14 cellular contexts compared by ENCODE assay signal in genomic region chr7:145082366-145083240, GRCh38.
DNase-seq lines count a peak whose midpoint lies in the region; ATAC-seq and TF ChIP-seq lines count a peak whose summit lies in the region.
"Had no signal": no experiment of that assay in that cellular context is flagged by ENCODE, and none has a peak within 500 bp of the region (broad histone marks: within the 10 kb centered on the region; RNA-seq: fewer than 3 reads in every experiment).

No MANE protein-coding gene starts in this region.

- H3K27me3 Mint-ChIP-seq in stimulated activated memory B cell treated with anti-CD40 and anti-IgM and Interleukin-4, amounts not matched to agents 10 μg/mL and 1 μg/mL and 100 μg/mL, for 72 hours: no peaks in the 10 kb centered on the region

- H3K9ac ChIP-seq in PC-3 (ENCODE audit: low read length): no peak overlapping the region

- no peak for TF ChIP-seq CTCF in PC-3 (conservative IDR thresholded peaks at IDR 0.05; ENCODE audit: low read depth, low read length)

- no peak overlapping the region for H3K4me3 ChIP-seq in PC-3 (ENCODE audit: low read length)

- H3K4me1 Mint-ChIP-seq in stimulated activated memory B cell treated with anti-CD40 and anti-IgM and Interleukin-4, amounts not matched to agents 10 μg/mL and 1 μg/mL and 100 μg/mL, for 72 hours: no peaks in the 10 kb centered on the region
- H3K4me1 Mint-ChIP-seq: activated CD8-positive, alpha-beta memory T cell treated with anti-CD3 and anti-CD28 coated beads, Interleukin-2, amount 10 ng/mL, durations not matched to agents 7 days and 5 days had no signal

- POLR2A ChIA-PET in PC-3 (lab: Charles Lee; ENCODE audit: unreplicated experiment): no interaction called here
- POLR2A ChIA-PET in HEK293T (lab: Yijun Ruan, JAX): no interaction called here

- H3K9me2 ChIP-seq in PC-3 (replicated peaks; ENCODE audit: low read length): no peaks in the 10 kb centered on the region

- 0 out of 2 replicates have a peak overlapping the region, but pooled peaks have one; percentile 10 for H2AFZ ChIP-seq in PC-3 (ENCODE audit: low read length)

- ATAC-seq in PC-3 (no peak), GM21528 (IDR thresholded peaks at IDR 0.05; ENCODE audit: low FRiP score, unreplicated experiment) (no peak)
- peak; percentile 8 for ATAC-seq in stimulated activated memory B cell treated with anti-CD40 and anti-IgM and Interleukin-4, amounts not matched to agents 10 μg/mL and 1 μg/mL and 100 μg/mL, for 72 hours
- ATAC-seq: activated CD8-positive, alpha-beta memory T cell treated with anti-CD3 and anti-CD28 coated beads, Interleukin-2, amount 10 ng/mL, durations not matched to agents 7 days and 5 days had no signal

- peaks cover 3% of the 10 kb centered on the region for H3K9me3 Mint-ChIP-seq in stimulated activated memory B cell treated with anti-CD40 and anti-IgM and Interleukin-4, amounts not matched to agents 10 μg/mL and 1 μg/mL and 100 μg/mL, for 72 hours
- H3K9me3 Mint-ChIP-seq: nephron progenitor cell; T-helper 2 cell treated with Interferon-gamma antibody and Interleukin-4, amounts not matched to agents 5 μg/mL and 100 μg/mL, for 36 hours had no signal

- no peaks in the 10 kb centered on the region for H3K79me2 ChIP-seq in PC-3 (ENCODE audit: low read length)

- intact Hi-C loops in PC-3 (cut with micrococcal nuclease): no loop called here

- H3K36me3 ChIP-seq in PC-3 (ENCODE audit: low read depth, low read length): no peaks in the 10 kb centered on the region

- no peak overlapping the region for H3K27ac Mint-ChIP-seq in stimulated activated memory B cell treated with anti-CD40 and anti-IgM and Interleukin-4, amounts not matched to agents 10 μg/mL and 1 μg/mL and 100 μg/mL, for 72 hours
- H3K27ac Mint-ChIP-seq: T-helper 2 cell treated with Interferon-gamma antibody and Interleukin-4, amounts not matched to agents 5 μg/mL and 100 μg/mL, for 36 hours had no signal

- no TSS peak for BruUV-seq in PC-3 (replicated peaks; lab: Mats Ljungman, UMichigan)

- H3K27ac ChIP-seq in PC-3 (ENCODE audit: low read length): no peak overlapping the region
- H3K27ac ChIP-seq: 22Rv1 had no signal

- H4K20me1 ChIP-seq in PC-3 (ENCODE audit: low read length): no peaks in the 10 kb centered on the region

- peaks cover 16% of the 10 kb centered on the region; the same call in 1 of the 2 replicates for H3K27me3 ChIP-seq in PC-3 (ENCODE audit: low read length)

- H3K36me3 Mint-ChIP-seq in stimulated activated memory B cell treated with anti-CD40 and anti-IgM and Interleukin-4, amounts not matched to agents 10 μg/mL and 1 μg/mL and 100 μg/mL, for 72 hours: no peaks in the 10 kb centered on the region
- H3K36me3 Mint-ChIP-seq: activated CD8-positive, alpha-beta memory T cell treated with anti-CD3 and anti-CD28 coated beads, Interleukin-2, amount 10 ng/mL, durations not matched to agents 7 days and 5 days had no signal

- CTCF ChIA-PET in PC-3 (lab: Charles Lee) (no interaction called here), HEK293T (lab: Yijun Ruan, JAX) (no interaction called here)

- H3K4me1 ChIP-seq in PC-3 (ENCODE audit: insufficient read depth, low read length): no peaks in the 10 kb centered on the region

- no peaks in the 10 kb centered on the region for H3K9me3 ChIP-seq in PC-3 (ENCODE audit: low read length)

- DNase-seq in DMS53 (lab: John Stamatoyannopoulos, UW) (peak; percentile 12), DMS53 treated with DMSO at 0.1 percent for 48 hours (lab: John Stamatoyannopoulos, UW; ENCODE audit: unreplicated experiment) (no peak), NAMALWA (ENCODE audit: low spot score) (peak; percentile 35), PC-3 (no peak), HEK293T (ENCODE audit: extremely low spot score) (no peak)
- no peak for DNase-seq in stimulated activated CD4-positive, alpha-beta T cell treated with anti-CD3 and anti-CD28 coated beads, Interleukin-4, amount 100 ng/mL, for 24 hours
- DNase-seq: activated CD8-positive, alpha-beta memory T cell treated with anti-CD3 and anti-CD28 coated beads, Interleukin-2, amount 10 ng/mL, durations not matched to agents 7 days and 5 days; GF-D8; NCI-H2029; nephron progenitor cell had no signal

- no peak overlapping the region for H3K4me2 ChIP-seq in PC-3 (ENCODE audit: low read length)

- no peaks in the 10 kb centered on the region for H3F3A ChIP-seq in PC-3 (ENCODE audit: low read length, unreplicated experiment)

- H3K4me3 Mint-ChIP-seq in stimulated activated memory B cell treated with anti-CD40 and anti-IgM and Interleukin-4, amounts not matched to agents 10 μg/mL and 1 μg/mL and 100 μg/mL, for 72 hours: no peak overlapping the region
- H3K4me3 Mint-ChIP-seq: activated CD8-positive, alpha-beta memory T cell treated with anti-CD3 and anti-CD28 coated beads, Interleukin-2, amount 10 ng/mL, durations not matched to agents 7 days and 5 days; nephron progenitor cell; T-helper 2 cell treated with Interferon-gamma antibody and Interleukin-4, amounts not matched to agents 5 μg/mL and 100 μg/mL, for 36 hours had no signal

TF ChIP-seq in HEK293T, 16 proteins besides CTCF, POLR2A, EP300 and RAD21:
- TF ChIP-seq NFRKB (IDR thresholded peaks at IDR 0.05) (no peak), FOXA1 (IDR thresholded peaks at IDR 0.05) (no peak), PKNOX1 (IDR thresholded peaks at IDR 0.05) (no peak), TARDBP (IDR thresholded peaks at IDR 0.05) (no peak), ZNF384 (IDR thresholded peaks at IDR 0.05) (no peak), L3MBTL2 (conservative IDR thresholded peaks at IDR 0.05) (no peak), CTBP1 (IDR thresholded peaks at IDR 0.05; ENCODE audit: borderline replicate concordance) (no peak), BHLHE40 (IDR thresholded peaks at IDR 0.05; ENCODE audit: borderline replicate concordance) (no peak), SP1 (IDR thresholded peaks at IDR 0.05) (no peak), FOXM1 (IDR thresholded peaks at IDR 0.05; ENCODE audit: borderline replicate concordance) (no peak), ELF4 (IDR thresholded peaks at IDR 0.05) (no peak), LEF1 (IDR thresholded peaks at IDR 0.05; ENCODE audit: borderline replicate concordance) (no peak), SUZ12 (IDR thresholded peaks at IDR 0.05) (no peak), FOXK2 (IDR thresholded peaks at IDR 0.05) (no peak), HDGF (IDR thresholded peaks at IDR 0.05; ENCODE audit: borderline replicate concordance) (no peak), ARNT (IDR thresholded peaks at IDR 0.05) (no peak)

Comparison
In these comparisons a context has a peak if more than half of its experiments do, and no peak if none do; other contexts are left out.
1. DNase-seq: peak in DMS53 (single experiment) and NAMALWA (single experiment); none in DMS53 treated with DMSO at 0.1 percent for 48 hours (single experiment), PC-3 (single experiment), stimulated activated CD4-positive, alpha-beta T cell treated with anti-CD3 and anti-CD28 coated beads, Interleukin-4, amount 100 ng/mL, for 24 hours (single experiment) and HEK293T (single experiment).